ENCODE assay signal across 33 cellular contexts in the genomic region with DNA sequence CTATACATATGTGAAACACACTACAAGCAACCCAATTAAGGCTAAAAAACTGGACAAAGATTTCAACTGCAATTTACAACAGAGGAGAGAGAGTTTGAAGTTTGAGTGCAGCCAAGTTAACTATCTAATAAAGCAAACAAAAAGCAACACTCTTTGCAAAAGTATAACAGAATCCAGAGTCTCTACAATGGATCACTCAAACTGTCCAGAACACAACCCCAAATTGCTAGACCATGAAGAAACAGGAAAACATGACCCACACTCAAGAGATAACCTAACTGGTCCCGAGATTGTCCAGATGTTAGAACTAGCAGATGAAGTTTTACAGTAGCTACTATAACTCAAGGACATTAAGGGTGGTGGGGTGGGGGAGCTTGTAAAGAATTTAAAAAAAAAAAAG.
"Had no signal": no experiment of that assay in that cellular context is flagged by ENCODE, and none has a peak within 500 bp of the region (broad histone marks: within the 10 kb centered on the region; RNA-seq: fewer than 3 reads in every experiment).

No MANE protein-coding gene starts in this region.

- H3K4me1 ChIP-seq: breast epithelium had no signal

- DNase-seq: activated CD4-positive, alpha-beta T cell treated with anti-CD3 and anti-CD28 coated beads, Interleukin-2, amount 10 ng/mL, durations not matched to agents 24 days and 14 days; activated CD4-positive, alpha-beta T cell treated with anti-CD3 and anti-CD28 coated beads, Interleukin-2, amount 50 U/mL, for 4 hours; activated CD8-positive, alpha-beta memory T cell treated with anti-CD3 and anti-CD28 coated beads, Interleukin-2, amount 50 U/mL, for 4 hours; activated gamma-delta T cell treated with Interleukin-2 at 50 U/mL for 16 hours; activated naive CD4-positive, alpha-beta T cell treated with anti-CD3 and anti-CD28 coated beads for 36 hours; activated T-cell treated with anti-CD3 and anti-CD28 coated beads for 4 hours; activated T-cell treated with anti-CD3 and anti-CD28 coated beads, Interleukin-2, amount 50 U/mL, for 4 hours; adrenal gland; body of pancreas; cerebellar nuclear complex; Kasumi-1; MG63; NCI-H1048; NCI-H1105 treated with DMSO at 0.1 percent for 48 hours; NCI-H1436; NCI-H1694; NCI-H2029; NCI-H510A; NCI-H526; NCI-H748 treated with DMSO at 0.1 percent for 48 hours; NK-92 treated with Interleukin-12 subunit alpha and Interleukin-12 subunit beta, amount 100 ng/mL, for 24 hours; OCI-M1; Peyer's patch; RPMI8226; SHP77 treated with DMSO at 0.1 percent for 48 hours; SW 1271; T-helper 1 cell had no signal

- H3K27ac ChIP-seq: adrenal gland, body of pancreas, breast epithelium, Peyer's patch had no signal

- H3K4me3 Mint-ChIP-seq: activated CD4-positive, alpha-beta T cell treated with anti-CD3 and anti-CD28 coated beads, Interleukin-2, amount 10 ng/mL, durations not matched to agents 24 days and 14 days; activated naive CD4-positive, alpha-beta T cell treated with anti-CD3 and anti-CD28 coated beads for 36 hours; activated T-cell treated with anti-CD3 and anti-CD28 coated beads, Interleukin-2, amount 50 U/mL, for 4 hours; activated T-helper 1 cell treated with anti-CD3 and anti-CD28 coated beads, Interleukin-12 subunit alpha, Interleukin-12 subunit beta, Interleukin-2, Interleukin-4 antibody, amounts not matched to agents 30 ng/mL and 10 ng/mL and 1 ng/mL, durations not matched to agents 14 hours and 24 hours and 36 hours had no signal

- H3K27me3 Mint-ChIP-seq: activated CD4-positive, alpha-beta T cell treated with anti-CD3 and anti-CD28 coated beads, Interleukin-2, amount 10 ng/mL, durations not matched to agents 24 days and 14 days had no signal

- H3K27me3 ChIP-seq: adrenal gland, body of pancreas, breast epithelium, MG63, Peyer's patch had no signal

- H3K36me3 ChIP-seq: adrenal gland, breast epithelium, MG63 had no signal

- ATAC-seq: activated naive CD4-positive, alpha-beta T cell treated with anti-CD3 and anti-CD28 coated beads, Interleukin-2, amount 50 U/mL, for 72 hours; activated T-cell treated with anti-CD3 and anti-CD28 coated beads, Interleukin-2, amount 50 U/mL, for 4 hours; body of pancreas; SK-N-SH treated with all-trans-retinoic acid at 6 μM for 48 hours had no signal

- H3K9me3 ChIP-seq: body of pancreas, MG63 had no signal

- H3K4me3 ChIP-seq: adrenal gland, body of pancreas, breast epithelium, MG63, Peyer's patch had no signal

- H3K27ac Mint-ChIP-seq: activated CD4-positive, alpha-beta T cell treated with anti-CD3 and anti-CD28 coated beads, Interleukin-2, amount 10 ng/mL, durations not matched to agents 24 days and 14 days; activated naive CD4-positive, alpha-beta T cell treated with anti-CD3 and anti-CD28 coated beads for 36 hours; activated naive CD4-positive, alpha-beta T cell treated with anti-CD3 and anti-CD28 coated beads, Interleukin-2, amount 50 U/mL, for 72 hours; activated T-helper 1 cell treated with anti-CD3 and anti-CD28 coated beads, Interleukin-12 subunit alpha, Interleukin-12 subunit beta, Interleukin-2, Interleukin-4 antibody, amounts not matched to agents 30 ng/mL and 10 ng/mL and 1 ng/mL, durations not matched to agents 14 hours and 24 hours and 36 hours had no signal

- FAIRE-seq: astrocyte, TTC549 had no signal
